ENCODE assay signal across 8 cellular contexts in genomic region chr4:184514121-184514988, GRCh38. TPM values are rescaled to one million over a fixed set of nuclear protein-coding genes. Genes with fewer than 3 reads are reported as not detected.
DNase-seq lines count a peak whose midpoint lies in the region; ATAC-seq and TF ChIP-seq lines count a peak whose summit lies in the region.

No MANE protein-coding gene starts in this region.

- no peak for TF ChIP-seq POLR2A in right lobe of liver (IDR thresholded peaks at IDR 0.05)

- H3K36me3 ChIP-seq in right lobe of liver: no peaks in the 10 kb centered on the region

- no peak overlapping the region for H3K27ac ChIP-seq in right lobe of liver

- peaks cover 4 to 16% (median 7%) of the 10 kb centered on the region in 5 experiments for H3K9me3 Mint-ChIP-seq in brain

- no peaks in the 10 kb centered on the region for H3K9me3 ChIP-seq in right lobe of liver

- no peaks in the 10 kb centered on the region for H3K4me1 ChIP-seq in right lobe of liver

- H3K4me3 Mint-ChIP-seq in brain: peak overlapping the region in 4 of 5 experiments; percentile 23 to 43 (median 27)

- no peak overlapping the region for H3K4me3 ChIP-seq in right lobe of liver

- ATAC-seq in HG02884 (IDR thresholded peaks at IDR 0.05; ENCODE audit: unreplicated experiment) (peak; percentile 95), right lobe of liver (peak; percentile 48 to 79 (median 65))

- H3K27me3 ChIP-seq in right lobe of liver: no peaks in the 10 kb centered on the region

- peaks cover 5% of the 10 kb centered on the region for H3K36me3 Mint-ChIP-seq in brain

- 30% methylated on average over 7 of the region's 8 CpGs for WGBS in right lobe of liver (ENCODE audit: insufficient coverage, low coverage, low lambda C conversion rate, missing lambda C conversion rate)

- intact Hi-C loops in right lobe of liver (cut with DNase I): no loop called here

- peak overlapping the region; percentile 26 to 89 (median 84) for H3K27ac Mint-ChIP-seq in brain

- H3K4me1 Mint-ChIP-seq in brain: peaks cover 25% of the 10 kb centered on the region

- TF ChIP-seq CTCF in brain (conservative IDR thresholded peaks at IDR 0.05) (no peak), right lobe of liver (IDR thresholded peaks at IDR 0.05) (no peak)

- peaks cover 4% of the 10 kb centered on the region for H3K27me3 Mint-ChIP-seq in brain

- peak; percentile 50 to 62 for DNase-seq in activated CD4-positive, alpha-beta T cell treated with anti-CD3 and anti-CD28 coated beads for 24 hours (ENCODE audit: low read depth in 2 of 2)
- DNase-seq in activated CD4-positive, alpha-beta T cell treated with anti-CD3 and anti-CD28 coated beads for 1 hour: no peak
- DNase-seq in RKO (ENCODE audit: low spot score) (peak; percentile 84), right lobe of liver (peak in 1 of 3 donors; percentile 43), D341Med (ENCODE audit: low spot score) (no peak)
- peak; percentile 41 for DNase-seq in stimulated activated CD8-positive, alpha-beta memory T cell treated with anti-CD3 and anti-CD28 coated beads, Interleukin-12 subunit alpha, Interleukin-12 subunit beta, amount 100 ng/mL, for 24 hours (ENCODE audit: extremely low read depth)

RNA-seq across cellular contexts. Expression of gene IRF2, which starts 40.0 kb away (rescaled TPM):
- 18.5 TPM for polyA plus RNA-seq in brain (ENCODE audit: insufficient read depth, low read depth, low replicate concordance)
- 10 to 100 TPM; 16.9 to 29.0 (median 21.3) TPM for total RNA-seq in right lobe of liver

Comparison
In these comparisons a context has a peak if more than half of its experiments do, and no peak if none do; other contexts are left out.
1. DNase-seq: peak in activated CD4-positive, alpha-beta T cell treated with anti-CD3 and anti-CD28 coated beads for 24 hours (2 of 2), RKO (single experiment) and stimulated activated CD8-positive, alpha-beta memory T cell treated with anti-CD3 and anti-CD28 coated beads, Interleukin-12 subunit alpha, Interleukin-12 subunit beta, amount 100 ng/mL, for 24 hours (single experiment); none in activated CD4-positive, alpha-beta T cell treated with anti-CD3 and anti-CD28 coated beads for 1 hour (single experiment) and D341Med (single experiment).